ENCODE assay signal across 1 cellular context in the genomic region with DNA sequence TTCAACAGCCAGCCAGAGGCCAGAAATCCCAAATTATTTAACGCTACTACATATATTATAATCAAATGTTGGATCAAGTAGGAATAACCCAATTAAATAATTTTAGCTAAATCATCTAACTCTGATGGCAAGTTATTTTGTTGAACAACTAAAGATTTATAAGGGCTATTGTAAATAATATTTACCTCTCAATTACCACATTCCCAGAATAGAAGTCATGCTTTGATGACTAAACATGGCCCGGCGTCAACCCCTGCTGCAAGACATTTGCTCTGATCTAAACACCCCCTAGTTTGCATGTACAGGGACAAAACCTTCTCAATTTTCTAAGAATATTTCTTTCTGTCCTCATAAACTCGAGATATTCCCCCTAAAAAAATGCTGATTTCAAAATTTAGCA.
TF ChIP-seq lines count a peak whose summit lies in the region.

No MANE protein-coding gene starts in this region.

TF ChIP-seq in GM23338, 12 proteins besides CTCF, POLR2A, EP300 and RAD21 (continued from another document):
- TF ChIP-seq, protein P1, sequence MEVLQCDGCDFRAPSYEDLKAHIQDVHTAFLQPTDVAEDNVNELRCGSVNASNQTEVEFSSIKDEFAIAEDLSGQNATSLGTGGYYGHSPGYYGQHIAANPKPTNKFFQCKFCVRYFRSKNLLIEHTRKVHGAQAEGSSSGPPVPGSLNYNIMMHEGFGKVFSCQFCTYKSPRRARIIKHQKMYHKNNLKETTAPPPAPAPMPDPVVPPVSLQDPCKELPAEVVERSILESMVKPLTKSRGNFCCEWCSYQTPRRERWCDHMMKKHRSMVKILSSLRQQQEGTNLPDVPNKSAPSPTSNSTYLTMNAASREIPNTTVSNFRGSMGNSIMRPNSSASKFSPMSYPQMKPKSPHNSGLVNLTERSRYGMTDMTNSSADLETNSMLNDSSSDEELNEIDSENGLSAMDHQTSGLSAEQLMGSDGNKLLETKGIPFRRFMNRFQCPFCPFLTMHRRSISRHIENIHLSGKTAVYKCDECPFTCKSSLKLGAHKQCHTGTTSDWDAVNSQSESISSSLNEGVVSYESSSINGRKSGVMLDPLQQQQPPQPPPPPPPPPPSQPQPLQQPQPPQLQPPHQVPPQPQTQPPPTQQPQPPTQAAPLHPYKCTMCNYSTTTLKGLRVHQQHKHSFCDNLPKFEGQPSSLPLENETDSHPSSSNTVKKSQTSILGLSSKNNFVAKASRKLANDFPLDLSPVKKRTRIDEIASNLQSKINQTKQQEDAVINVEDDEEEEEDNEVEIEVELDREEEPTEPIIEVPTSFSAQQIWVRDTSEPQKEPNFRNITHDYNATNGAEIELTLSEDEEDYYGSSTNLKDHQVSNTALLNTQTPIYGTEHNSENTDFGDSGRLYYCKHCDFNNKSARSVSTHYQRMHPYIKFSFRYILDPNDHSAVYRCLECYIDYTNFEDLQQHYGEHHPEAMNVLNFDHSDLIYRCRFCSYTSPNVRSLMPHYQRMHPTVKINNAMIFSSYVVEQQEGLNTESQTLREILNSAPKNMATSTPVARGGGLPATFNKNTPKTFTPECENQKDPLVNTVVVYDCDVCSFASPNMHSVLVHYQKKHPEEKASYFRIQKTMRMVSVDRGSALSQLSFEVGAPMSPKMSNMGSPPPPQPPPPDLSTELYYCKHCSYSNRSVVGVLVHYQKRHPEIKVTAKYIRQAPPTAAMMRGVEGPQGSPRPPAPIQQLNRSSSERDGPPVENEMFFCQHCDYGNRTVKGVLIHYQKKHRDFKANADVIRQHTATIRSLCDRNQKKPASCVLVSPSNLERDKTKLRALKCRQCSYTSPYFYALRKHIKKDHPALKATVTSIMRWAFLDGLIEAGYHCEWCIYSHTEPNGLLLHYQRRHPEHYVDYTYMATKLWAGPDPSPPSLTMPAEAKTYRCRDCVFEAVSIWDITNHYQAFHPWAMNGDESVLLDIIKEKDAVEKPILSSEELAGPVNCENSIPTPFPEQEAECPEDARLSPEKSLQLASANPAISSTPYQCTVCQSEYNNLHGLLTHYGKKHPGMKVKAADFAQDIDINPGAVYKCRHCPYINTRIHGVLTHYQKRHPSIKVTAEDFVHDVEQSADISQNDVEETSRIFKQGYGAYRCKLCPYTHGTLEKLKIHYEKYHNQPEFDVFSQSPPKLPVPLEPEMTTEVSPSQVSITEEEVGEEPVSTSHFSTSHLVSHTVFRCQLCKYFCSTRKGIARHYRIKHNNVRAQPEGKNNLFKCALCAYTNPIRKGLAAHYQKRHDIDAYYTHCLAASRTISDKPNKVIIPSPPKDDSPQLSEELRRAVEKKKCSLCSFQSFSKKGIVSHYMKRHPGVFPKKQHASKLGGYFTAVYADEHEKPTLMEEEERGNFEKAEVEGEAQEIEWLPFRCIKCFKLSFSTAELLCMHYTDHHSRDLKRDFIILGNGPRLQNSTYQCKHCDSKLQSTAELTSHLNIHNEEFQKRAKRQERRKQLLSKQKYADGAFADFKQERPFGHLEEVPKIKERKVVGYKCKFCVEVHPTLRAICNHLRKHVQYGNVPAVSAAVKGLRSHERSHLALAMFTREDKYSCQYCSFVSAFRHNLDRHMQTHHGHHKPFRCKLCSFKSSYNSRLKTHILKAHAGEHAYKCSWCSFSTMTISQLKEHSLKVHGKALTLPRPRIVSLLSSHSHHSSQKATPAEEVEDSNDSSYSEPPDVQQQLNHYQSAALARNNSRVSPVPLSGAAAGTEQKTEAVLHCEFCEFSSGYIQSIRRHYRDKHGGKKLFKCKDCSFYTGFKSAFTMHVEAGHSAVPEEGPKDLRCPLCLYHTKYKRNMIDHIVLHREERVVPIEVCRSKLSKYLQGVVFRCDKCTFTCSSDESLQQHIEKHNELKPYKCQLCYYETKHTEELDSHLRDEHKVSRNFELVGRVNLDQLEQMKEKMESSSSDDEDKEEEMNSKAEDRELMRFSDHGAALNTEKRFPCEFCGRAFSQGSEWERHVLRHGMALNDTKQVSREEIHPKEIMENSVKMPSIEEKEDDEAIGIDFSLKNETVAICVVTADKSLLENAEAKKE (CRISPR knock-in tag; IDR thresholded peaks at IDR 0.05): no peak
- TF ChIP-seq JUNB (IDR thresholded peaks at IDR 0.05; ENCODE audit: unreplicated experiment): no peak
- TF ChIP-seq, protein P2, sequence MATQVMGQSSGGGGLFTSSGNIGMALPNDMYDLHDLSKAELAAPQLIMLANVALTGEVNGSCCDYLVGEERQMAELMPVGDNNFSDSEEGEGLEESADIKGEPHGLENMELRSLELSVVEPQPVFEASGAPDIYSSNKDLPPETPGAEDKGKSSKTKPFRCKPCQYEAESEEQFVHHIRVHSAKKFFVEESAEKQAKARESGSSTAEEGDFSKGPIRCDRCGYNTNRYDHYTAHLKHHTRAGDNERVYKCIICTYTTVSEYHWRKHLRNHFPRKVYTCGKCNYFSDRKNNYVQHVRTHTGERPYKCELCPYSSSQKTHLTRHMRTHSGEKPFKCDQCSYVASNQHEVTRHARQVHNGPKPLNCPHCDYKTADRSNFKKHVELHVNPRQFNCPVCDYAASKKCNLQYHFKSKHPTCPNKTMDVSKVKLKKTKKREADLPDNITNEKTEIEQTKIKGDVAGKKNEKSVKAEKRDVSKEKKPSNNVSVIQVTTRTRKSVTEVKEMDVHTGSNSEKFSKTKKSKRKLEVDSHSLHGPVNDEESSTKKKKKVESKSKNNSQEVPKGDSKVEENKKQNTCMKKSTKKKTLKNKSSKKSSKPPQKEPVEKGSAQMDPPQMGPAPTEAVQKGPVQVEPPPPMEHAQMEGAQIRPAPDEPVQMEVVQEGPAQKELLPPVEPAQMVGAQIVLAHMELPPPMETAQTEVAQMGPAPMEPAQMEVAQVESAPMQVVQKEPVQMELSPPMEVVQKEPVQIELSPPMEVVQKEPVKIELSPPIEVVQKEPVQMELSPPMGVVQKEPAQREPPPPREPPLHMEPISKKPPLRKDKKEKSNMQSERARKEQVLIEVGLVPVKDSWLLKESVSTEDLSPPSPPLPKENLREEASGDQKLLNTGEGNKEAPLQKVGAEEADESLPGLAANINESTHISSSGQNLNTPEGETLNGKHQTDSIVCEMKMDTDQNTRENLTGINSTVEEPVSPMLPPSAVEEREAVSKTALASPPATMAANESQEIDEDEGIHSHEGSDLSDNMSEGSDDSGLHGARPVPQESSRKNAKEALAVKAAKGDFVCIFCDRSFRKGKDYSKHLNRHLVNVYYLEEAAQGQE (IDR thresholded peaks at IDR 0.05; ENCODE audit: unreplicated experiment): no peak
- no peak for TF ChIP-seq CREB1 (CRISPR knock-in tag; IDR thresholded peaks at IDR 0.05; ENCODE audit: low read depth)
